Comparison of ENCODE assay signal across 1 cellular context in the genomic region with DNA sequence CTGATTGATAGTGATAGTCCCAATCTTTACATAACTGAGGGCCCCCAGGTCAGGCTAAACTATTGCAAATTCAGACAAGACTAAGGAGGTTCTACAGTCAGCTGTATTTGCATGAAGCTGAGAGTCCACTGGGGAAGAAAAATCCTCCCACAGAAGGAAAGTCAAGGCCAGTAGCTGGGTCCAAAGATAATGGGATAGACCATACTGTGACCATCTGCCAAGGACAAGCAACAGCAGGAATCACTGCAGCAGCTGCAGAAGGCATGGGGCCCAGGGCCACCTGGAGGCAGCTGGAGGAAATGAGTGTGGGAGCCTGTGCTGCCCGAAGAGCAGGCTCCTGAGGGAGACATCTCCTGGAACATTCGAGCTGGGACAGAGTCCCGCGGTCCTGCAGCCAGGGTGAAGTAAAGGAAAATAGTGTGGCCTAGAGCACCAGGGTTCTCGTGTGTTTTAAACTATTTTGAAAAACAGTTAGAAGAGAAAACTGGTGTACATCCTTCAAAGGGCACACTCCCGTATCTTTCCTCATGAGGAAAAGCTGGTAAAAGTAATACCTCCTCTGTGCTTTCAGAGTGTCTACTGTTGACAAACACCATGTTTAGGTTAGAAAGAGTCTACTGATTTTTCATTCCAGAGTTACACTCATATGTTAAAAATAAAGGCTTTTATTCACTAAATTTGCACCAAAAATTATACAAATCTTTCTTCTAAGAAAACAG.
TF ChIP-seq lines count a peak whose summit lies in the region.

No MANE protein-coding gene starts in this region.

TF ChIP-seq in HepG2, 621 proteins besides CTCF, POLR2A, EP300 and RAD21 (continued from another document and continues in another):
- TF ChIP-seq KLF6 (CRISPR knock-in tag; IDR thresholded peaks at IDR 0.05) (peak; percentile 64; the same call in 1 of the 2 replicates), KAT2B (IDR thresholded peaks at IDR 0.05; ENCODE audit: borderline replicate concordance, low read depth, low read length) (no peak), NFYC (CRISPR knock-in tag; IDR thresholded peaks at IDR 0.05) (no peak), ZNF510 (CRISPR knock-in tag; IDR thresholded peaks at IDR 0.05; ENCODE audit: low read depth) (peak; percentile 53; the same call in 1 of the 2 replicates), ZNF543 (CRISPR knock-in tag; IDR thresholded peaks at IDR 0.05) (0 out of 2 replicates have a peak, but pooled peaks have one; percentile 8), GMEB1 (CRISPR knock-in tag; IDR thresholded peaks at IDR 0.05; ENCODE audit: borderline replicate concordance) (no peak), ATF1 (CRISPR knock-in tag; IDR thresholded peaks at IDR 0.05) (no peak), KIAA2018 (CRISPR knock-in tag; IDR thresholded peaks at IDR 0.05; ENCODE audit: borderline replicate concordance) (0 out of 2 replicates have a peak, but pooled peaks have one; percentile 34), ZNF143 (CRISPR knock-in tag; IDR thresholded peaks at IDR 0.05) (no peak), NR2F1 (CRISPR knock-in tag; IDR thresholded peaks at IDR 0.05) (no peak), BRD4 (CRISPR knock-in tag; IDR thresholded peaks at IDR 0.05) (no peak), GZF1 (CRISPR knock-in tag; IDR thresholded peaks at IDR 0.05) (peak; percentile 58; the same call in 1 of the 2 replicates), E2F1 (CRISPR knock-in tag; IDR thresholded peaks at IDR 0.05) (no peak), AKAP8 (CRISPR knock-in tag; IDR thresholded peaks at IDR 0.05) (no peak), MIER3 (CRISPR knock-in tag; IDR thresholded peaks at IDR 0.05; ENCODE audit: borderline replicate concordance) (peak; percentile 84; the same call in 1 of the 2 replicates), SP2 (CRISPR knock-in tag; IDR thresholded peaks at IDR 0.05) (no peak), RXRA (CRISPR knock-in tag; IDR thresholded peaks at IDR 0.05) (peak; percentile 73), ZNF30 (CRISPR knock-in tag; IDR thresholded peaks at IDR 0.05) (no peak), ZC3H13 (CRISPR knock-in tag; IDR thresholded peaks at IDR 0.05) (no peak), MEF2D (CRISPR knock-in tag; IDR thresholded peaks at IDR 0.05) (peak; percentile 56; the same call in 1 of the 2 replicates), TRAFD1 (CRISPR knock-in tag; IDR thresholded peaks at IDR 0.05; ENCODE audit: borderline replicate concordance) (no peak), SIN3A (IDR thresholded peaks at IDR 0.05; ENCODE audit: borderline replicate concordance, low read depth, low read length) (no peak), PCBP1 (IDR thresholded peaks at IDR 0.05; ENCODE audit: borderline replicate concordance, low read depth, low read length) (no peak)
- TF ChIP-seq, protein P1, sequence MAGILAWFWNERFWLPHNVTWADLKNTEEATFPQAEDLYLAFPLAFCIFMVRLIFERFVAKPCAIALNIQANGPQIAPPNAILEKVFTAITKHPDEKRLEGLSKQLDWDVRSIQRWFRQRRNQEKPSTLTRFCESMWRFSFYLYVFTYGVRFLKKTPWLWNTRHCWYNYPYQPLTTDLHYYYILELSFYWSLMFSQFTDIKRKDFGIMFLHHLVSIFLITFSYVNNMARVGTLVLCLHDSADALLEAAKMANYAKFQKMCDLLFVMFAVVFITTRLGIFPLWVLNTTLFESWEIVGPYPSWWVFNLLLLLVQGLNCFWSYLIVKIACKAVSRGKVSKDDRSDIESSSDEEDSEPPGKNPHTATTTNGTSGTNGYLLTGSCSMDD (CRISPR knock-in tag; IDR thresholded peaks at IDR 0.05): no peak
- TF ChIP-seq, protein P2, sequence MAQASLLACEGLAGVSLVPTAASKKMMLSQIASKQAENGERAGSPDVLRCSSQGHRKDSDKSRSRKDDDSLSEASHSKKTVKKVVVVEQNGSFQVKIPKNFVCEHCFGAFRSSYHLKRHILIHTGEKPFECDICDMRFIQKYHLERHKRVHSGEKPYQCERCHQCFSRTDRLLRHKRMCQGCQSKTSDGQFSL (CRISPR knock-in tag; IDR thresholded peaks at IDR 0.05): no peak
- TF ChIP-seq, protein P3, sequence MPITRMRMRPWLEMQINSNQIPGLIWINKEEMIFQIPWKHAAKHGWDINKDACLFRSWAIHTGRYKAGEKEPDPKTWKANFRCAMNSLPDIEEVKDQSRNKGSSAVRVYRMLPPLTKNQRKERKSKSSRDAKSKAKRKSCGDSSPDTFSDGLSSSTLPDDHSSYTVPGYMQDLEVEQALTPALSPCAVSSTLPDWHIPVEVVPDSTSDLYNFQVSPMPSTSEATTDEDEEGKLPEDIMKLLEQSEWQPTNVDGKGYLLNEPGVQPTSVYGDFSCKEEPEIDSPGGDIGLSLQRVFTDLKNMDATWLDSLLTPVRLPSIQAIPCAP (CRISPR knock-in tag; IDR thresholded peaks at IDR 0.05; ENCODE audit: low read depth): no peak
- TF ChIP-seq, protein P4, sequence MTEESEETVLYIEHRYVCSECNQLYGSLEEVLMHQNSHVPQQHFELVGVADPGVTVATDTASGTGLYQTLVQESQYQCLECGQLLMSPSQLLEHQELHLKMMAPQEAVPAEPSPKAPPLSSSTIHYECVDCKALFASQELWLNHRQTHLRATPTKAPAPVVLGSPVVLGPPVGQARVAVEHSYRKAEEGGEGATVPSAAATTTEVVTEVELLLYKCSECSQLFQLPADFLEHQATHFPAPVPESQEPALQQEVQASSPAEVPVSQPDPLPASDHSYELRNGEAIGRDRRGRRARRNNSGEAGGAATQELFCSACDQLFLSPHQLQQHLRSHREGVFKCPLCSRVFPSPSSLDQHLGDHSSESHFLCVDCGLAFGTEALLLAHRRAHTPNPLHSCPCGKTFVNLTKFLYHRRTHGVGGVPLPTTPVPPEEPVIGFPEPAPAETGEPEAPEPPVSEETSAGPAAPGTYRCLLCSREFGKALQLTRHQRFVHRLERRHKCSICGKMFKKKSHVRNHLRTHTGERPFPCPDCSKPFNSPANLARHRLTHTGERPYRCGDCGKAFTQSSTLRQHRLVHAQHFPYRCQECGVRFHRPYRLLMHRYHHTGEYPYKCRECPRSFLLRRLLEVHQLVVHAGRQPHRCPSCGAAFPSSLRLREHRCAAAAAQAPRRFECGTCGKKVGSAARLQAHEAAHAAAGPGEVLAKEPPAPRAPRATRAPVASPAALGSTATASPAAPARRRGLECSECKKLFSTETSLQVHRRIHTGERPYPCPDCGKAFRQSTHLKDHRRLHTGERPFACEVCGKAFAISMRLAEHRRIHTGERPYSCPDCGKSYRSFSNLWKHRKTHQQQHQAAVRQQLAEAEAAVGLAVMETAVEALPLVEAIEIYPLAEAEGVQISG (CRISPR knock-in tag; IDR thresholded peaks at IDR 0.05): peak; percentile 59
